In the genomic region with DNA sequence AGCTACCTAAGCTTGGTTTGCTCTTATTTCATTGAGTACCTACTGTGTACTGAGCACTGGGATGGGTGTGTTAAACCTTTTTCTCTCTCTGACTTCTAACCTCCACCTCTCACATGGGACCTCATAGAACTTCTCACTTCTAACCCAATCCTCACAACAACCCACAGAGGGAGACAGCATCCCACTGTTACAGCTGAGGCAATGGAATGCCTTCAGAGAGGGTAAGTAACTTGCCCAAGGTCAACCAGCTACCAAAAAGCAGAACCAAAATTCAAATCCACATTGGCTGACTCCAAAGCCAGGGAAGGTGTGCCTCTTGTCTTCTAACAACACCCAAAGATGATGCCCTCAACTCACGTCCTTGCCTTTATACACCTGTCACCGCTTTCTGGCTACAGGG, we compare ENCODE assay signal across 2 cellular contexts.
TF ChIP-seq lines count a peak whose summit lies in the region.

No MANE protein-coding gene starts in this region.

TF ChIP-seq in GM23338, 12 proteins besides CTCF, POLR2A, EP300 and RAD21:
- TF ChIP-seq, protein P1, sequence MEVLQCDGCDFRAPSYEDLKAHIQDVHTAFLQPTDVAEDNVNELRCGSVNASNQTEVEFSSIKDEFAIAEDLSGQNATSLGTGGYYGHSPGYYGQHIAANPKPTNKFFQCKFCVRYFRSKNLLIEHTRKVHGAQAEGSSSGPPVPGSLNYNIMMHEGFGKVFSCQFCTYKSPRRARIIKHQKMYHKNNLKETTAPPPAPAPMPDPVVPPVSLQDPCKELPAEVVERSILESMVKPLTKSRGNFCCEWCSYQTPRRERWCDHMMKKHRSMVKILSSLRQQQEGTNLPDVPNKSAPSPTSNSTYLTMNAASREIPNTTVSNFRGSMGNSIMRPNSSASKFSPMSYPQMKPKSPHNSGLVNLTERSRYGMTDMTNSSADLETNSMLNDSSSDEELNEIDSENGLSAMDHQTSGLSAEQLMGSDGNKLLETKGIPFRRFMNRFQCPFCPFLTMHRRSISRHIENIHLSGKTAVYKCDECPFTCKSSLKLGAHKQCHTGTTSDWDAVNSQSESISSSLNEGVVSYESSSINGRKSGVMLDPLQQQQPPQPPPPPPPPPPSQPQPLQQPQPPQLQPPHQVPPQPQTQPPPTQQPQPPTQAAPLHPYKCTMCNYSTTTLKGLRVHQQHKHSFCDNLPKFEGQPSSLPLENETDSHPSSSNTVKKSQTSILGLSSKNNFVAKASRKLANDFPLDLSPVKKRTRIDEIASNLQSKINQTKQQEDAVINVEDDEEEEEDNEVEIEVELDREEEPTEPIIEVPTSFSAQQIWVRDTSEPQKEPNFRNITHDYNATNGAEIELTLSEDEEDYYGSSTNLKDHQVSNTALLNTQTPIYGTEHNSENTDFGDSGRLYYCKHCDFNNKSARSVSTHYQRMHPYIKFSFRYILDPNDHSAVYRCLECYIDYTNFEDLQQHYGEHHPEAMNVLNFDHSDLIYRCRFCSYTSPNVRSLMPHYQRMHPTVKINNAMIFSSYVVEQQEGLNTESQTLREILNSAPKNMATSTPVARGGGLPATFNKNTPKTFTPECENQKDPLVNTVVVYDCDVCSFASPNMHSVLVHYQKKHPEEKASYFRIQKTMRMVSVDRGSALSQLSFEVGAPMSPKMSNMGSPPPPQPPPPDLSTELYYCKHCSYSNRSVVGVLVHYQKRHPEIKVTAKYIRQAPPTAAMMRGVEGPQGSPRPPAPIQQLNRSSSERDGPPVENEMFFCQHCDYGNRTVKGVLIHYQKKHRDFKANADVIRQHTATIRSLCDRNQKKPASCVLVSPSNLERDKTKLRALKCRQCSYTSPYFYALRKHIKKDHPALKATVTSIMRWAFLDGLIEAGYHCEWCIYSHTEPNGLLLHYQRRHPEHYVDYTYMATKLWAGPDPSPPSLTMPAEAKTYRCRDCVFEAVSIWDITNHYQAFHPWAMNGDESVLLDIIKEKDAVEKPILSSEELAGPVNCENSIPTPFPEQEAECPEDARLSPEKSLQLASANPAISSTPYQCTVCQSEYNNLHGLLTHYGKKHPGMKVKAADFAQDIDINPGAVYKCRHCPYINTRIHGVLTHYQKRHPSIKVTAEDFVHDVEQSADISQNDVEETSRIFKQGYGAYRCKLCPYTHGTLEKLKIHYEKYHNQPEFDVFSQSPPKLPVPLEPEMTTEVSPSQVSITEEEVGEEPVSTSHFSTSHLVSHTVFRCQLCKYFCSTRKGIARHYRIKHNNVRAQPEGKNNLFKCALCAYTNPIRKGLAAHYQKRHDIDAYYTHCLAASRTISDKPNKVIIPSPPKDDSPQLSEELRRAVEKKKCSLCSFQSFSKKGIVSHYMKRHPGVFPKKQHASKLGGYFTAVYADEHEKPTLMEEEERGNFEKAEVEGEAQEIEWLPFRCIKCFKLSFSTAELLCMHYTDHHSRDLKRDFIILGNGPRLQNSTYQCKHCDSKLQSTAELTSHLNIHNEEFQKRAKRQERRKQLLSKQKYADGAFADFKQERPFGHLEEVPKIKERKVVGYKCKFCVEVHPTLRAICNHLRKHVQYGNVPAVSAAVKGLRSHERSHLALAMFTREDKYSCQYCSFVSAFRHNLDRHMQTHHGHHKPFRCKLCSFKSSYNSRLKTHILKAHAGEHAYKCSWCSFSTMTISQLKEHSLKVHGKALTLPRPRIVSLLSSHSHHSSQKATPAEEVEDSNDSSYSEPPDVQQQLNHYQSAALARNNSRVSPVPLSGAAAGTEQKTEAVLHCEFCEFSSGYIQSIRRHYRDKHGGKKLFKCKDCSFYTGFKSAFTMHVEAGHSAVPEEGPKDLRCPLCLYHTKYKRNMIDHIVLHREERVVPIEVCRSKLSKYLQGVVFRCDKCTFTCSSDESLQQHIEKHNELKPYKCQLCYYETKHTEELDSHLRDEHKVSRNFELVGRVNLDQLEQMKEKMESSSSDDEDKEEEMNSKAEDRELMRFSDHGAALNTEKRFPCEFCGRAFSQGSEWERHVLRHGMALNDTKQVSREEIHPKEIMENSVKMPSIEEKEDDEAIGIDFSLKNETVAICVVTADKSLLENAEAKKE (CRISPR knock-in tag; IDR thresholded peaks at IDR 0.05) = no peak
- TF ChIP-seq CREB1 (CRISPR knock-in tag; IDR thresholded peaks at IDR 0.05; ENCODE audit: low read depth) = no peak
- TF ChIP-seq ZNF331 (CRISPR knock-in tag; IDR thresholded peaks at IDR 0.05; ENCODE audit: low read depth) = no peak
- TF ChIP-seq, protein P2, sequence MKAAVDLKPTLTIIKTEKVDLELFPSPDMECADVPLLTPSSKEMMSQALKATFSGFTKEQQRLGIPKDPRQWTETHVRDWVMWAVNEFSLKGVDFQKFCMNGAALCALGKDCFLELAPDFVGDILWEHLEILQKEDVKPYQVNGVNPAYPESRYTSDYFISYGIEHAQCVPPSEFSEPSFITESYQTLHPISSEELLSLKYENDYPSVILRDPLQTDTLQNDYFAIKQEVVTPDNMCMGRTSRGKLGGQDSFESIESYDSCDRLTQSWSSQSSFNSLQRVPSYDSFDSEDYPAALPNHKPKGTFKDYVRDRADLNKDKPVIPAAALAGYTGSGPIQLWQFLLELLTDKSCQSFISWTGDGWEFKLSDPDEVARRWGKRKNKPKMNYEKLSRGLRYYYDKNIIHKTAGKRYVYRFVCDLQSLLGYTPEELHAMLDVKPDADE (IDR thresholded peaks at IDR 0.05) = no peak
- TF ChIP-seq, protein P3, sequence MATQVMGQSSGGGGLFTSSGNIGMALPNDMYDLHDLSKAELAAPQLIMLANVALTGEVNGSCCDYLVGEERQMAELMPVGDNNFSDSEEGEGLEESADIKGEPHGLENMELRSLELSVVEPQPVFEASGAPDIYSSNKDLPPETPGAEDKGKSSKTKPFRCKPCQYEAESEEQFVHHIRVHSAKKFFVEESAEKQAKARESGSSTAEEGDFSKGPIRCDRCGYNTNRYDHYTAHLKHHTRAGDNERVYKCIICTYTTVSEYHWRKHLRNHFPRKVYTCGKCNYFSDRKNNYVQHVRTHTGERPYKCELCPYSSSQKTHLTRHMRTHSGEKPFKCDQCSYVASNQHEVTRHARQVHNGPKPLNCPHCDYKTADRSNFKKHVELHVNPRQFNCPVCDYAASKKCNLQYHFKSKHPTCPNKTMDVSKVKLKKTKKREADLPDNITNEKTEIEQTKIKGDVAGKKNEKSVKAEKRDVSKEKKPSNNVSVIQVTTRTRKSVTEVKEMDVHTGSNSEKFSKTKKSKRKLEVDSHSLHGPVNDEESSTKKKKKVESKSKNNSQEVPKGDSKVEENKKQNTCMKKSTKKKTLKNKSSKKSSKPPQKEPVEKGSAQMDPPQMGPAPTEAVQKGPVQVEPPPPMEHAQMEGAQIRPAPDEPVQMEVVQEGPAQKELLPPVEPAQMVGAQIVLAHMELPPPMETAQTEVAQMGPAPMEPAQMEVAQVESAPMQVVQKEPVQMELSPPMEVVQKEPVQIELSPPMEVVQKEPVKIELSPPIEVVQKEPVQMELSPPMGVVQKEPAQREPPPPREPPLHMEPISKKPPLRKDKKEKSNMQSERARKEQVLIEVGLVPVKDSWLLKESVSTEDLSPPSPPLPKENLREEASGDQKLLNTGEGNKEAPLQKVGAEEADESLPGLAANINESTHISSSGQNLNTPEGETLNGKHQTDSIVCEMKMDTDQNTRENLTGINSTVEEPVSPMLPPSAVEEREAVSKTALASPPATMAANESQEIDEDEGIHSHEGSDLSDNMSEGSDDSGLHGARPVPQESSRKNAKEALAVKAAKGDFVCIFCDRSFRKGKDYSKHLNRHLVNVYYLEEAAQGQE (IDR thresholded peaks at IDR 0.05; ENCODE audit: unreplicated experiment) = no peak

TF ChIP-seq in WTC11, 78 proteins besides CTCF, POLR2A, EP300 and RAD21 (continued from another document):
- TF ChIP-seq, protein P4, sequence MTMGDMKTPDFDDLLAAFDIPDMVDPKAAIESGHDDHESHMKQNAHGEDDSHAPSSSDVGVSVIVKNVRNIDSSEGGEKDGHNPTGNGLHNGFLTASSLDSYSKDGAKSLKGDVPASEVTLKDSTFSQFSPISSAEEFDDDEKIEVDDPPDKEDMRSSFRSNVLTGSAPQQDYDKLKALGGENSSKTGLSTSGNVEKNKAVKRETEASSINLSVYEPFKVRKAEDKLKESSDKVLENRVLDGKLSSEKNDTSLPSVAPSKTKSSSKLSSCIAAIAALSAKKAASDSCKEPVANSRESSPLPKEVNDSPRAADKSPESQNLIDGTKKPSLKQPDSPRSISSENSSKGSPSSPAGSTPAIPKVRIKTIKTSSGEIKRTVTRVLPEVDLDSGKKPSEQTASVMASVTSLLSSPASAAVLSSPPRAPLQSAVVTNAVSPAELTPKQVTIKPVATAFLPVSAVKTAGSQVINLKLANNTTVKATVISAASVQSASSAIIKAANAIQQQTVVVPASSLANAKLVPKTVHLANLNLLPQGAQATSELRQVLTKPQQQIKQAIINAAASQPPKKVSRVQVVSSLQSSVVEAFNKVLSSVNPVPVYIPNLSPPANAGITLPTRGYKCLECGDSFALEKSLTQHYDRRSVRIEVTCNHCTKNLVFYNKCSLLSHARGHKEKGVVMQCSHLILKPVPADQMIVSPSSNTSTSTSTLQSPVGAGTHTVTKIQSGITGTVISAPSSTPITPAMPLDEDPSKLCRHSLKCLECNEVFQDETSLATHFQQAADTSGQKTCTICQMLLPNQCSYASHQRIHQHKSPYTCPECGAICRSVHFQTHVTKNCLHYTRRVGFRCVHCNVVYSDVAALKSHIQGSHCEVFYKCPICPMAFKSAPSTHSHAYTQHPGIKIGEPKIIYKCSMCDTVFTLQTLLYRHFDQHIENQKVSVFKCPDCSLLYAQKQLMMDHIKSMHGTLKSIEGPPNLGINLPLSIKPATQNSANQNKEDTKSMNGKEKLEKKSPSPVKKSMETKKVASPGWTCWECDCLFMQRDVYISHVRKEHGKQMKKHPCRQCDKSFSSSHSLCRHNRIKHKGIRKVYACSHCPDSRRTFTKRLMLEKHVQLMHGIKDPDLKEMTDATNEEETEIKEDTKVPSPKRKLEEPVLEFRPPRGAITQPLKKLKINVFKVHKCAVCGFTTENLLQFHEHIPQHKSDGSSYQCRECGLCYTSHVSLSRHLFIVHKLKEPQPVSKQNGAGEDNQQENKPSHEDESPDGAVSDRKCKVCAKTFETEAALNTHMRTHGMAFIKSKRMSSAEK (CRISPR knock-in tag; IDR thresholded peaks at IDR 0.05; ENCODE audit: borderline replicate concordance) = no peak
